ENCODE assay signal across 9 cellular contexts in genomic region chr9:111001471-111001870, GRCh38. TPM values are rescaled to one million over a fixed set of nuclear protein-coding genes. Genes with fewer than 3 reads are reported as not detected.
"Had no signal": no experiment of that assay in that cellular context is flagged by ENCODE, and none has a peak within 500 bp of the region (broad histone marks: within the 10 kb centered on the region; RNA-seq: fewer than 3 reads in every experiment).

No MANE protein-coding gene starts in this region.

- H3K27me3 ChIP-seq: right atrium auricular region had no signal

- H3K9me3 ChIP-seq: left ventricle myocardium inferior, right atrium auricular region had no signal

- H3K27ac ChIP-seq: left ventricle myocardium inferior, right atrium auricular region had no signal

- H3K36me3 ChIP-seq: left ventricle myocardium inferior, right atrium auricular region had no signal

- H3K4me3 ChIP-seq: left ventricle myocardium inferior, right atrium auricular region had no signal

- DNase-seq: activated CD4-positive, CD25-positive, alpha-beta regulatory T cell treated with anti-CD3 and anti-CD28 coated beads, Interleukin-2, amount 50 U/mL, for 72 hours; activated naive CD4-positive, alpha-beta T cell treated with anti-CD3 and anti-CD28 coated beads, Interleukin-2, amount 10 ng/mL, durations not matched to agents 7 days and 5 days; hippocampal formation; left ventricle myocardium inferior; naive thymus-derived CD8-positive, alpha-beta T cell; posterior cingulate gyrus; stimulated activated CD4-positive, alpha-beta T cell treated with anti-CD3 and anti-CD28 coated beads, Interleukin-2, amount 100 ng/mL, for 48 hours had no signal

- H3K4me1 ChIP-seq: left ventricle myocardium inferior, right atrium auricular region had no signal

RNA-seq across cellular contexts. Expression of gene LPAR1, which starts 36.8 kb away (rescaled TPM):
- total RNA-seq: activated CD8-positive, alpha-beta memory T cell treated with anti-CD3 and anti-CD28 coated beads for 36 hours; naive thymus-derived CD8-positive, alpha-beta T cell had no signal
- polyA plus RNA-seq: naive thymus-derived CD8-positive, alpha-beta T cell had no signal
